13 cellular contexts compared by ENCODE assay signal in the genomic region with DNA sequence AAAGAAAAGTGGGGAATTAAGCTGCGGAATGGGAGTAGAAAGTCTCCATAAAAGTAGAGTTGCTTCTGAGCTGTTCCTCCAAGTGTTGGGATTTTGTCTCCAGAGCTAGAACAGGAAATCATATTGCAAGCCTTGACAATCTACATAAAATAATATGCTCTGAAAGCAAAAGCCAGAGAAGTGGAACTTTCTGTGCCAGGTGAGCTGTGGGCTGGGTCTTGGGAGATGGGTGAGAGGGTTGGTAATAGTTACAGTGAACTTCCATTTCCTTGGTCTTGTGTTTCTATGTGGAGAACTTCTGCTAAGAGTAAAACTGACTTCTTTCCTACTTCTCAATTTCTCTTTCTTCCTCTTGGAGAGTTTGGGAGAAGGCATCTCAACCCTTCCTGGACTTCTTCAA. TPM values are rescaled to one million over a fixed set of nuclear protein-coding genes. Genes with fewer than 3 reads are reported as not detected.
DNase-seq lines count a peak whose midpoint lies in the region; ATAC-seq and TF ChIP-seq lines count a peak whose summit lies in the region.
"Had no signal": no experiment of that assay in that cellular context is flagged by ENCODE, and none has a peak within 500 bp of the region (broad histone marks: within the 10 kb centered on the region; RNA-seq: fewer than 3 reads in every experiment).

No MANE protein-coding gene starts in this region.

- no peaks in the 10 kb centered on the region for H3K27me3 ChIP-seq in CD8-positive, alpha-beta T cell (ENCODE audit: insufficient read depth, low read length)
- H3K27me3 ChIP-seq in Loucy (ENCODE audit: insufficient read depth, low read length, poor library complexity, severe bottlenecking), result no peaks in the 10 kb centered on the region

- no peaks in the 10 kb centered on the region for H3K36me3 ChIP-seq in CD8-positive, alpha-beta T cell (ENCODE audit: insufficient read depth, low read length)
- no peaks in the 10 kb centered on the region for H3K36me3 ChIP-seq in Loucy (ENCODE audit: insufficient read depth, low read length)

- peak overlapping the region; percentile 100 for H3K4me3 Mint-ChIP-seq in CD8-positive, alpha-beta T cell
- H3K4me3 Mint-ChIP-seq in central memory CD8-positive, alpha-beta T cell, result peak overlapping the region; percentile 91

- peaks cover 2% of the 10 kb centered on the region for H3K27me3 Mint-ChIP-seq in CD8-positive, alpha-beta T cell (ENCODE audit: low read depth)
- H3K27me3 Mint-ChIP-seq in central memory CD8-positive, alpha-beta T cell, result no peaks in the 10 kb centered on the region

- H4K20me1 ChIP-seq in Loucy (ENCODE audit: insufficient read depth, low read length, poor library complexity, severe bottlenecking), result no peaks in the 10 kb centered on the region

- no peaks in the 10 kb centered on the region for H3K9me3 ChIP-seq in CD8-positive, alpha-beta T cell (ENCODE audit: low read length)
- H3K9me3 ChIP-seq in Loucy (ENCODE audit: insufficient read depth, low read depth, low read length), result no peaks in the 10 kb centered on the region

- POLR2A ChIA-PET in CD8-positive, alpha-beta T cell (lab: Charles Lee), result interaction anchor here (0.7 to 2.4 kb wide), 5 partner anchors 11 to 201 kb away, joined by 3 to 21 read pairs (median 4); no protein-coding TSS in a partner anchor

- no peaks in the 10 kb centered on the region for H3K9me3 Mint-ChIP-seq in CD8-positive, alpha-beta T cell
- no peaks in the 10 kb centered on the region for H3K9me3 Mint-ChIP-seq in central memory CD8-positive, alpha-beta T cell

- H3K36me3 Mint-ChIP-seq in CD8-positive, alpha-beta T cell, result peaks cover 6% of the 10 kb centered on the region
- H3K36me3 Mint-ChIP-seq in central memory CD8-positive, alpha-beta T cell (ENCODE audit: insufficient read depth), result peaks cover 30% of the 10 kb centered on the region

- no peak overlapping the region for H3K27ac ChIP-seq in CD8-positive, alpha-beta T cell (ENCODE audit: low read depth, low read length)

- H2AFZ ChIP-seq in Loucy (ENCODE audit: low read length), result no peak overlapping the region

- peak overlapping the region; percentile 77 for H3K4me2 ChIP-seq in Loucy (ENCODE audit: low read depth, low read length, poor library complexity, severe bottlenecking)

- CTCF ChIA-PET in CD8-positive, alpha-beta T cell (lab: Charles Lee), result interaction anchor here (0.5 to 2.2 kb wide), 5 partner anchors 21 to 259 kb away, joined by 3 to 11 read pairs (median 4); a partner anchor contains a TSS

- H3F3A ChIP-seq in Loucy (ENCODE audit: low read depth), result peaks cover 18% of the 10 kb centered on the region

- peaks cover 50% of the 10 kb centered on the region for H3K4me1 Mint-ChIP-seq in CD8-positive, alpha-beta T cell (ENCODE audit: low read depth)
- peaks cover 37% of the 10 kb centered on the region for H3K4me1 Mint-ChIP-seq in central memory CD8-positive, alpha-beta T cell

- no peaks in the 10 kb centered on the region for H3K79me2 ChIP-seq in Loucy (ENCODE audit: insufficient read depth, low read length)

- no peak for ATAC-seq in CD8-positive, alpha-beta T cell
- ATAC-seq in central memory CD8-positive, alpha-beta T cell (replicated peaks; ENCODE audit: extremely low read depth, poor library complexity, severe bottlenecking), result no peak
- no peak for ATAC-seq in HG02885 (IDR thresholded peaks at IDR 0.05; ENCODE audit: poor library complexity, unreplicated experiment)

- intact Hi-C loops in CD8-positive, alpha-beta T cell (cut with DNase I, micrococcal nuclease), result loop anchor here (1.0 to 10.0 kb wide), 6 partner anchors 11 to 1607 kb away; partner anchors contain the start of gene BTN3A3 (in 1 of the 2)

- peaks cover 25% of the 10 kb centered on the region for H3K4me1 ChIP-seq in CD8-positive, alpha-beta T cell (ENCODE audit: insufficient read depth, low read length)
- peaks cover 23% of the 10 kb centered on the region for H3K4me1 ChIP-seq in Loucy (ENCODE audit: insufficient read depth, low read length, poor library complexity, severe bottlenecking)

- H3K9me2 ChIP-seq in Loucy (replicated peaks; ENCODE audit: low read depth, low read length), result no peaks in the 10 kb centered on the region

- H3K27ac Mint-ChIP-seq in CD8-positive, alpha-beta T cell, result peak overlapping the region; percentile 97
- peak overlapping the region; percentile 96 for H3K27ac Mint-ChIP-seq in central memory CD8-positive, alpha-beta T cell (ENCODE audit: low read depth)

- no peak overlapping the region for H3K4me3 ChIP-seq in CD8-positive, alpha-beta T cell (ENCODE audit: low read depth, low read length)
- no peak overlapping the region for H3K4me3 ChIP-seq in Loucy (ENCODE audit: low read length, poor library complexity, severe bottlenecking)

- TF ChIP-seq CTCF in CD8-positive, alpha-beta T cell (IDR thresholded peaks at IDR 0.05), result no peak
- TF ChIP-seq CTCF in Loucy (conservative IDR thresholded peaks at IDR 0.05; ENCODE audit: low read length), result no peak

- DNase-seq in CD8-positive, alpha-beta T cell, result no peak
- no peak for DNase-seq in central memory CD8-positive, alpha-beta T cell (ENCODE audit: low spot score in 2 of 2)
- DNase-seq in pons (ENCODE audit: low spot score) (peak; percentile 34), UCSD-AML1 (lab: John Stamatoyannopoulos, UW; ENCODE audit: unreplicated experiment) (no peak), NCI-H1417 (lab: John Stamatoyannopoulos, UW) (no peak), globus pallidus (ENCODE audit: low spot score) (no peak)
- DNase-seq: effector CD8-positive, alpha-beta T cell; EL; Kasumi-1; stimulated activated CD4-positive, alpha-beta T cell treated with anti-CD3 and anti-CD28 coated beads, Interleukin-4, amount 100 ng/mL, for 24 hours had no signal

- no peak overlapping the region for H3K9ac ChIP-seq in Loucy (ENCODE audit: low read depth, low read length, poor library complexity, severe bottlenecking)

RNA-seq across cellular contexts. Expression of gene HMGN4, which starts 6.3 kb away (rescaled TPM):
- 10 to 100 TPM; 24.8 to 33.7 TPM for total RNA-seq in CD8-positive, alpha-beta T cell

RNA-seq across cellular contexts. Expression of gene BTN1A1, which starts 31.8 kb away (rescaled TPM):
- not detected for total RNA-seq in CD8-positive, alpha-beta T cell
- total RNA-seq: myocyte had no signal
